11 cellular contexts compared by ENCODE assay signal in genomic region chr17:72588561-72588960, GRCh38.
DNase-seq lines count a peak whose midpoint lies in the region; ATAC-seq, FAIRE-seq and TF ChIP-seq lines count a peak whose summit lies in the region.
"Had no signal": no experiment of that assay in that cellular context is flagged by ENCODE, and none has a peak within 500 bp of the region (broad histone marks: within the 10 kb centered on the region; RNA-seq: fewer than 3 reads in every experiment).

No MANE protein-coding gene starts in this region.

- peak overlapping the region; percentile 98 for H3K27ac ChIP-seq in RWPE1
- peak overlapping the region; percentile 74 to 96 for H3K27ac ChIP-seq in esophagus (ENCODE audit: low read depth in 2 of 2, low read length in 1 of 2)
- peak overlapping the region; percentile 73 to 88 for H3K27ac ChIP-seq in small intestine (ENCODE audit: low read depth in 1 of 2, low read length in 1 of 2)
- H3K27ac ChIP-seq: ascending aorta had no signal

- DNase-seq in NCI-H2081 (lab: John Stamatoyannopoulos, UW) (peak; percentile 20 to 69), NCI-H2081 treated with DMSO at 0.1 percent for 48 hours (lab: John Stamatoyannopoulos, UW) (no peak), RWPE1 (ENCODE audit: low spot score) (no peak), small intestine (no peak), GM20000 (ENCODE audit: low spot score) (no peak)
- no peak for DNase-seq in stimulated activated naive CD8-positive, alpha-beta T cell treated with anti-CD3 and anti-CD28 coated beads, Interleukin-15, Interleukin-2, amounts not matched to agents 100 U/mL and 50 U/mL, for 24 hours
- DNase-seq: activated CD8-positive, alpha-beta memory T cell treated with anti-CD3 and anti-CD28 coated beads, Interleukin-2, amount 50 U/mL, for 48 hours; T1000 had no signal

- no peak for TF ChIP-seq CTCF in RWPE1 (conservative IDR thresholded peaks at IDR 0.05; ENCODE audit: low read depth)
- TF ChIP-seq CTCF in GM20000 (IDR thresholded peaks at IDR 0.05; ENCODE audit: extremely low read depth, missing control alignments), result no peak

- H3K4me3 ChIP-seq in esophagus (ENCODE audit: low read depth in 1 of 2, low read length in 2 of 2), result peak overlapping the region in 1 of 2 donors; percentile 83
- peak overlapping the region in 1 of 2 donors; percentile 84 for H3K4me3 ChIP-seq in small intestine (ENCODE audit: low read depth in 1 of 2, low read length in 2 of 2)
- H3K4me3 ChIP-seq: ascending aorta had no signal

- ATAC-seq in GM21825 (IDR thresholded peaks at IDR 0.05; ENCODE audit: unreplicated experiment), result no peak
- ATAC-seq in stimulated activated naive CD8-positive, alpha-beta T cell treated with anti-CD3 and anti-CD28 coated beads, Interleukin-15, Interleukin-2, amounts not matched to agents 100 U/mL and 50 U/mL, for 24 hours, result no peak

- no peaks in the 10 kb centered on the region for H3K9me3 ChIP-seq in esophagus (ENCODE audit: control insufficient read depth in 2 of 2, insufficient read depth in 1 of 2, low read depth in 1 of 2, low read length in 1 of 2)
- no peaks in the 10 kb centered on the region for H3K9me3 ChIP-seq in small intestine (ENCODE audit: control insufficient read depth, low read depth)
- H3K9me3 ChIP-seq: ascending aorta had no signal

- CTCF ChIA-PET in RWPE1 (lab: Yijun Ruan, JAX), result interaction anchor here (0.6 to 2.0 kb wide), 5 partner anchors 15 to 109 kb away, joined by 3 to 9 read pairs (median 7); no protein-coding TSS in a partner anchor

- 39 to 50% methylated on average over 7 of the region's 7 CpGs for WGBS in esophagus, 2 donors
- 16 to 37% (median 37%) methylated on average over 7 of the region's 7 CpGs for WGBS in small intestine, 3 donors

- POLR2A ChIA-PET in RWPE1 (lab: Yijun Ruan, JAX; ENCODE audit: low non-redundant PET), result no interaction called here

- no peaks in the 10 kb centered on the region for H3K36me3 ChIP-seq in esophagus (ENCODE audit: control insufficient read depth in 2 of 2, insufficient read depth in 2 of 2, low read length in 1 of 2)
- H3K36me3 ChIP-seq in small intestine (ENCODE audit: control insufficient read depth in 2 of 2, insufficient read depth in 2 of 2, low read length in 2 of 2), result no peaks in the 10 kb centered on the region
- H3K36me3 ChIP-seq: ascending aorta had no signal

- peaks cover 5 to 12% of the 10 kb centered on the region in 2 donors for H3K4me1 ChIP-seq in esophagus (ENCODE audit: control insufficient read depth in 2 of 2, insufficient read depth in 2 of 2, low read length in 1 of 2)
- no peaks in the 10 kb centered on the region for H3K4me1 ChIP-seq in small intestine (ENCODE audit: control insufficient read depth in 2 of 2, insufficient read depth in 1 of 2, low read depth in 1 of 2, low read length in 1 of 2)

- no peak for FAIRE-seq in small intestine (lab: Jason Lieb, UNC)

- H3K27me3 ChIP-seq in esophagus (ENCODE audit: control insufficient read depth in 1 of 2, insufficient read depth in 2 of 2, low read length in 2 of 2) (no peaks in the 10 kb centered on the region), small intestine (ENCODE audit: control insufficient read depth in 2 of 2, insufficient read depth in 2 of 2, low read length in 2 of 2) (no peaks in the 10 kb centered on the region)
- H3K27me3 ChIP-seq: ascending aorta had no signal

Comparison
In these comparisons a context has a peak if more than half of its experiments do, and no peak if none do; other contexts are left out.
1. DNase-seq: peak in NCI-H2081 (2 of 2); none in NCI-H2081 treated with DMSO at 0.1 percent for 48 hours (single experiment), RWPE1 (single experiment), small intestine (single experiment), GM20000 (single experiment) and stimulated activated naive CD8-positive, alpha-beta T cell treated with anti-CD3 and anti-CD28 coated beads, Interleukin-15, Interleukin-2, amounts not matched to agents 100 U/mL and 50 U/mL, for 24 hours (single experiment).
2. Peak in every context shown above with its lines, with median percentiles within 50 percentile points of each other: H3K27ac ChIP-seq.